Comparison of ENCODE assay signal across 13 cellular contexts in the genomic region with DNA sequence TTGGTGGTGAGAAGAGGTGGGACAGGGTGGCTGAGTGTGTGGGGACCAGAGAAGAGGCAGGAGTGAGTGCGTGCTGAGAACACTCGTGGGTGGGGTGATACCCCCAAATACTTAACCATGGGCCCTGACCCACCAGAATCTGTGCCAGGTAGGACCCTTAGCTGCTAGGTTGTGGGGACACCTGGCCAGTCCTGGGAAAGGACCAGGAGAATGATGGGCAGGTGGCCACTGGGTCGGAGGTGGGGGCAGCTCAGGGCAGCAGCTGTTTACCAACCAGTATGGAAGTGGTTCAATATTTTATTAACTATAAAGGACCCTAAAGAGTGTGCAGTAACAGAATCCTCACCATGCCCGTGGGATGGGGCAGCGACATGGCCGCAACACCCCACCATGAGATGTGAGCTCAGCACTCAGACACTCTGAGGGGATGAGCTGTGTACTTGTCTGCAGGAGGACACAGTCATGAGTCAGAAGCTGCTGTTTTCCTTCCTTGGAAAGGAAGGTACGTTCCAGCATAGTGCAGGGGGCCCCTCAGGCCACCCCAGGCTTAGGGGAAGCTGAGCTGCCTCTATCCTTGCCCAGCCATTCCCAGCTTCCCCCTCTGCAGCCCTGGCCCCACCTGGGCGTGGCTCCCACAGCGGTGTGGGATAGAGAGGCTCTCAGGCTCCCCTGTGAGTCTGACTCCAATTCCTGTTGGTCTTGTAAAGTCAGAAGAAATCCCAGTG. TPM values are rescaled to one million over a fixed set of nuclear protein-coding genes. Genes with fewer than 3 reads are reported as not detected.
A peak's percentile ranks its signal among the peaks of the same experiment; 100 is the strongest.
DNase-seq lines count a peak whose midpoint lies in the region; ATAC-seq, FAIRE-seq and TF ChIP-seq lines count a peak whose summit lies in the region.
"Had no signal": no experiment of that assay in that cellular context is flagged by ENCODE, and none has a peak within 500 bp of the region (broad histone marks: within the 10 kb centered on the region; RNA-seq: fewer than 3 reads in every experiment).

No MANE protein-coding gene starts in this region.

- H3K27me3 ChIP-seq in skeletal muscle tissue (ENCODE audit: control insufficient read depth in 3 of 3, insufficient read depth in 3 of 3, low read length in 3 of 3) = no peaks in the 10 kb centered on the region

- no peak overlapping the region for H3K4me3 Mint-ChIP-seq in activated T-cell treated with anti-CD3 and anti-CD28 coated beads, Interleukin-2, amount 50 U/mL, for 24 hours
- H3K4me3 Mint-ChIP-seq: H9 had no signal

- peaks cover 5% of the 10 kb centered on the region for H3K36me3 Mint-ChIP-seq in activated T-cell treated with anti-CD3 and anti-CD28 coated beads, Interleukin-2, amount 50 U/mL, for 24 hours (ENCODE audit: low read depth)

- DNase-seq in H54 (ENCODE audit: insufficient read length, low spot score) = peak; percentile 67
- peak; percentile 63 for DNase-seq in fibroblast of the aortic adventitia (ENCODE audit: low read depth)
- DNase-seq in stimulated activated CD4-positive, alpha-beta T cell treated with anti-CD3 and anti-CD28 coated beads, Interleukin-2, amount 100 ng/mL, for 48 hours = no peak
- DNase-seq in DMS79 (lab: John Stamatoyannopoulos, UW) = no peak
- no peak for DNase-seq in activated T-cell treated with anti-CD3 and anti-CD28 coated beads, Interleukin-2, amount 50 U/mL, for 24 hours
- DNase-seq: H9; NCI-H1092; stimulated activated naive CD4-positive, alpha-beta T cell treated with Interleukin-2 at 50 U/mL for 16 hours had no signal

- no peak overlapping the region for H3K4me3 ChIP-seq in fibroblast of the aortic adventitia (ENCODE audit: low read depth, low read length)
- H3K4me3 ChIP-seq in skeletal muscle tissue (ENCODE audit: low read length in 3 of 3) = peak overlapping the region in 2 of 3 donors; percentile 34 to 51
- H3K4me3 ChIP-seq: mucosa of descending colon had no signal

- no peak overlapping the region for H3K9ac ChIP-seq in skeletal muscle tissue (ENCODE audit: low read depth in 1 of 3, low read length in 3 of 3)

- no peaks in the 10 kb centered on the region for H3K27me3 Mint-ChIP-seq in activated T-cell treated with anti-CD3 and anti-CD28 coated beads, Interleukin-2, amount 50 U/mL, for 24 hours

- TF ChIP-seq POLR2A in H54 (IDR thresholded peaks at IDR 0.05; ENCODE audit: low read depth, low read length) = no peak; the same call in 1 of the 2 replicates

- ATAC-seq in SK-N-SH treated with all-trans-retinoic acid at 6 μM for 48 hours = peak; percentile 13; the same call in 2 of the 3 replicates
- ATAC-seq in HG03442 (IDR thresholded peaks at IDR 0.05; ENCODE audit: unreplicated experiment) = no peak

- peak overlapping the region; percentile 77 for H3K27ac ChIP-seq in skeletal muscle tissue (ENCODE audit: low read depth, low read length)

- H3K4me1 Mint-ChIP-seq in activated T-cell treated with anti-CD3 and anti-CD28 coated beads, Interleukin-2, amount 50 U/mL, for 24 hours (ENCODE audit: low read depth) = peaks cover 8% of the 10 kb centered on the region

- no peak for FAIRE-seq in H54 (lab: Jason Lieb, UNC)

- no peaks in the 10 kb centered on the region for H3K9me3 ChIP-seq in skeletal muscle tissue (ENCODE audit: control insufficient read depth in 3 of 3, low read length in 3 of 3)
- H3K9me3 ChIP-seq: mucosa of descending colon had no signal

- H3K9me3 Mint-ChIP-seq in activated T-cell treated with anti-CD3 and anti-CD28 coated beads, Interleukin-2, amount 50 U/mL, for 24 hours = no peaks in the 10 kb centered on the region
- H3K9me3 Mint-ChIP-seq: H9 had no signal

- H3K36me3 ChIP-seq in skeletal muscle tissue (ENCODE audit: control insufficient read depth in 3 of 3, insufficient read depth in 3 of 3, low read length in 3 of 3) = no peaks in the 10 kb centered on the region

- H3K27ac Mint-ChIP-seq in activated T-cell treated with anti-CD3 and anti-CD28 coated beads, Interleukin-2, amount 50 U/mL, for 24 hours = no peak overlapping the region
- H3K27ac Mint-ChIP-seq: H9 had no signal

- no peak for TF ChIP-seq CTCF in fibroblast of the aortic adventitia (IDR thresholded peaks at IDR 0.05; ENCODE audit: insufficient read depth, low read length)

- H3K4me1 ChIP-seq in skeletal muscle tissue (ENCODE audit: control insufficient read depth in 3 of 3, insufficient read depth in 3 of 3, low read length in 3 of 3) = peaks cover 41 to 48% (median 47%) of the 10 kb centered on the region in 3 donors

TF ChIP-seq in SK-N-SH treated with all-trans-retinoic acid at 6 μM for 48 hours, 23 proteins besides CTCF, POLR2A, EP300 and RAD21:
- TF ChIP-seq POU6F1 (CRISPR knock-in tag; IDR thresholded peaks at IDR 0.05; ENCODE audit: borderline replicate concordance, low read depth) (no peak), OSR1 (CRISPR knock-in tag; IDR thresholded peaks at IDR 0.05) (no peak), TCF4 (CRISPR knock-in tag; IDR thresholded peaks at IDR 0.05; ENCODE audit: borderline replicate concordance) (no peak), PPARA (CRISPR knock-in tag; IDR thresholded peaks at IDR 0.05; ENCODE audit: borderline replicate concordance) (no peak), ISL1 (CRISPR knock-in tag; IDR thresholded peaks at IDR 0.05) (no peak), ZFP3 (CRISPR knock-in tag; IDR thresholded peaks at IDR 0.05) (no peak), ARNTL (CRISPR knock-in tag; IDR thresholded peaks at IDR 0.05; ENCODE audit: borderline replicate concordance, low read depth) (no peak), CSRNP3 (CRISPR knock-in tag; IDR thresholded peaks at IDR 0.05) (no peak), ZNF565 (CRISPR knock-in tag; conservative IDR thresholded peaks at IDR 0.05; ENCODE audit: low read depth) (no peak), ZFP30 (CRISPR knock-in tag; IDR thresholded peaks at IDR 0.05) (no peak), GLIS3 (CRISPR knock-in tag; IDR thresholded peaks at IDR 0.05) (no peak), BACH2 (CRISPR knock-in tag; IDR thresholded peaks at IDR 0.05; ENCODE audit: borderline replicate concordance) (no peak), SNAI2 (CRISPR knock-in tag; IDR thresholded peaks at IDR 0.05) (no peak)
- TF ChIP-seq, protein P1, sequence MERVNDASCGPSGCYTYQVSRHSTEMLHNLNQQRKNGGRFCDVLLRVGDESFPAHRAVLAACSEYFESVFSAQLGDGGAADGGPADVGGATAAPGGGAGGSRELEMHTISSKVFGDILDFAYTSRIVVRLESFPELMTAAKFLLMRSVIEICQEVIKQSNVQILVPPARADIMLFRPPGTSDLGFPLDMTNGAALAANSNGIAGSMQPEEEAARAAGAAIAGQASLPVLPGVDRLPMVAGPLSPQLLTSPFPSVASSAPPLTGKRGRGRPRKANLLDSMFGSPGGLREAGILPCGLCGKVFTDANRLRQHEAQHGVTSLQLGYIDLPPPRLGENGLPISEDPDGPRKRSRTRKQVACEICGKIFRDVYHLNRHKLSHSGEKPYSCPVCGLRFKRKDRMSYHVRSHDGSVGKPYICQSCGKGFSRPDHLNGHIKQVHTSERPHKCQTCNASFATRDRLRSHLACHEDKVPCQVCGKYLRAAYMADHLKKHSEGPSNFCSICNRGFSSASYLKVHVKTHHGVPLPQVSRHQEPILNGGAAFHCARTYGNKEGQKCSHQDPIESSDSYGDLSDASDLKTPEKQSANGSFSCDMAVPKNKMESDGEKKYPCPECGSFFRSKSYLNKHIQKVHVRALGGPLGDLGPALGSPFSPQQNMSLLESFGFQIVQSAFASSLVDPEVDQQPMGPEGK (CRISPR knock-in tag; IDR thresholded peaks at IDR 0.05; ENCODE audit: borderline replicate concordance) = no peak

RNA-seq across cellular contexts. Expression of gene TEX35, which starts 25.4 kb away (rescaled TPM):
- total RNA-seq in fibroblast of the aortic adventitia (ENCODE audit: low replicate concordance) (not detected in 2 replicates), skeletal muscle tissue (not detected)
- total RNA-seq: cerebellum, H9, mucosa of descending colon had no signal

RNA-seq across cellular contexts. Expression of gene CLEC20A, which starts 41.6 kb away (rescaled TPM):
- total RNA-seq in fibroblast of the aortic adventitia (ENCODE audit: low replicate concordance) = not detected in 2 replicates
- total RNA-seq in skeletal muscle tissue = not detected
- total RNA-seq: cerebellum, H9, mucosa of descending colon had no signal

Comparison
In these comparisons a context has a peak if more than half of its experiments do, and no peak if none do; other contexts are left out.
1. DNase-seq: peak in H54 (single experiment) and fibroblast of the aortic adventitia (single experiment); none in stimulated activated CD4-positive, alpha-beta T cell treated with anti-CD3 and anti-CD28 coated beads, Interleukin-2, amount 100 ng/mL, for 48 hours (0 of 2), DMS79 (single experiment) and activated T-cell treated with anti-CD3 and anti-CD28 coated beads, Interleukin-2, amount 50 U/mL, for 24 hours (single experiment).